ENCODE assay signal across 10 cellular contexts in the genomic region with DNA sequence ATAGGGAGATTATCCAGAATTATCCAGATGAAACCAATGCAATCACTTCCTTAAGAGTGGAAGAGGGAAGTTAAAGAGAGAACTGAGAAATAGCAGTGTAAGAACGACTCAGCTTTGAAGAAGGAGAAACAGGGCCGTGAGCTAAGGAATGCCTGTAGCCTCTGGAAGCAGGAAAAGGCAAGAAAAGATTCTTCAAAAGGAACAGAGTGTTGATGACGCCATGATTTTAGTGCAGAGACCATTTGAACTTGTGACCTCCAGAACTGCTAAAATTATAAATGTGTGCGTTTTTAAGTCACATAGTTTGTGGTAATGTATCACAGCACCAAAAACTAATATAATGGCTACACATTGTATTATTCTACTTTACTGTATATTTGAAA. TPM values are rescaled to one million over a fixed set of nuclear protein-coding genes. Genes with fewer than 3 reads are reported as not detected.
A peak's percentile ranks its signal among the peaks of the same experiment; 100 is the strongest.
DNase-seq lines count a peak whose midpoint lies in the region; ATAC-seq and TF ChIP-seq lines count a peak whose summit lies in the region.
"Had no signal": no experiment of that assay in that cellular context is flagged by ENCODE, and none has a peak within 500 bp of the region (broad histone marks: within the 10 kb centered on the region; RNA-seq: fewer than 3 reads in every experiment).

No MANE protein-coding gene starts in this region.

- ATAC-seq in GM18498 (IDR thresholded peaks at IDR 0.05; ENCODE audit: unreplicated experiment): no peak
- no peak for ATAC-seq in GM19324 (IDR thresholded peaks at IDR 0.05; ENCODE audit: low FRiP score, unreplicated experiment)

- no peak overlapping the region for H3K4me3 ChIP-seq in choroid plexus epithelial cell (ENCODE audit: low read depth, low read length)

- intact Hi-C loops in Calu3 (cut with micrococcal nuclease; ENCODE audit: unreplicated experiment): no loop called here

- H3K4me3 Mint-ChIP-seq in Calu3 (ENCODE audit: low read depth, unreplicated experiment): peak overlapping the region; percentile 4
- no peak overlapping the region for H3K4me3 Mint-ChIP-seq in nephron progenitor cell

- TF ChIP-seq CTCF in Calu3 (IDR thresholded peaks at IDR 0.05; ENCODE audit: unreplicated experiment): no peak
- TF ChIP-seq CTCF in choroid plexus epithelial cell (conservative IDR thresholded peaks at IDR 0.05; ENCODE audit: low read depth, low read length): no peak
- TF ChIP-seq CTCF in nephron progenitor cell (IDR thresholded peaks at IDR 0.05): no peak

- no peaks in the 10 kb centered on the region for H3K36me3 Mint-ChIP-seq in Calu3 (ENCODE audit: insufficient read depth, unreplicated experiment)
- H3K36me3 Mint-ChIP-seq in nephron progenitor cell (ENCODE audit: low read depth): peaks cover 11% of the 10 kb centered on the region

- H3K9me3 Mint-ChIP-seq in Calu3 (ENCODE audit: low read depth, unreplicated experiment) (no peaks in the 10 kb centered on the region), nephron progenitor cell (no peaks in the 10 kb centered on the region)

- no peak for DNase-seq in Calu3
- peak; percentile 90 for DNase-seq in MV-4-11 (lab: John Stamatoyannopoulos, UW)
- DNase-seq in choroid plexus epithelial cell (ENCODE audit: low read depth): peak; percentile 28
- DNase-seq in nephron progenitor cell: no peak
- no peak for DNase-seq in cerebellum (ENCODE audit: low spot score)
- DNase-seq in NCI-H2196 (lab: John Stamatoyannopoulos, UW; ENCODE audit: unreplicated experiment): no peak
- DNase-seq: activated CD4-positive, alpha-beta T cell treated with anti-CD3 and anti-CD28 coated beads for 1 hour; stimulated activated CD4-positive, alpha-beta T cell treated with anti-CD3 and anti-CD28 coated beads, Interleukin-2, amount 100 ng/mL, for 48 hours had no signal

- H3K27ac Mint-ChIP-seq in Calu3 (ENCODE audit: unreplicated experiment) (peak overlapping the region; percentile 83), nephron progenitor cell (peak overlapping the region; percentile 17)

- no peaks in the 10 kb centered on the region for H3K27me3 Mint-ChIP-seq in Calu3 (ENCODE audit: unreplicated experiment)
- H3K27me3 Mint-ChIP-seq in nephron progenitor cell (ENCODE audit: low read depth, poor library complexity): no peaks in the 10 kb centered on the region

- H3K4me1 Mint-ChIP-seq in Calu3 (ENCODE audit: low read depth, unreplicated experiment) (peaks cover 51% of the 10 kb centered on the region), nephron progenitor cell (peaks cover 4% of the 10 kb centered on the region)

- CTCF ChIA-PET in Calu3 (lab: Charles Lee): interaction anchor here (1.5 to 1.9 kb wide), 2 partner anchors 9 to 54 kb away, joined by 6 to 7 read pairs; no protein-coding TSS in a partner anchor

- BruUV-seq in Calu3 (replicated peaks; lab: Mats Ljungman, UMichigan): no TSS peak

RNA-seq across cellular contexts. Expression of gene ILRUN, which starts 32.7 kb away (rescaled TPM):
- 137 and 145 TPM in 2 replicates for total RNA-seq in Calu3 (2022)
- total RNA-seq in cerebellum: 19.2 TPM

Comparison
In these comparisons a context has a peak if more than half of its experiments do, and no peak if none do; other contexts are left out.
1. DNase-seq: peak in MV-4-11 (single experiment) and choroid plexus epithelial cell (single experiment); none in Calu3 (single experiment), nephron progenitor cell (single experiment), cerebellum (single experiment) and NCI-H2196 (single experiment).